ENCODE assay signal across 32 cellular contexts in genomic region chr11:94332814-94333213, GRCh38. TPM values are rescaled to one million over a fixed set of nuclear protein-coding genes. Genes with fewer than 3 reads are reported as not detected.
"Had no signal": no experiment of that assay in that cellular context is flagged by ENCODE, and none has a peak within 500 bp of the region (broad histone marks: within the 10 kb centered on the region; RNA-seq: fewer than 3 reads in every experiment).

No MANE protein-coding gene starts in this region.

- H3K9me3 Mint-ChIP-seq: activated CD4-positive, alpha-beta T cell treated with anti-CD3 and anti-CD28 coated beads, Interleukin-2, amount 10 ng/mL, durations not matched to agents 7 days and 5 days; activated CD8-positive, alpha-beta T cell treated with anti-CD3 and anti-CD28 coated beads for 36 hours; activated T-cell treated with anti-CD3 and anti-CD28 coated beads, Interleukin-2, amount 50 U/mL, for 4 hours; activated T-helper 17 cell treated with anti-CD3 and anti-CD28 coated beads, Interleukin-2, amount 50 U/mL, for 72 hours; central memory CD8-positive, alpha-beta T cell; dendritic cell treated with granulocyte-macrophage colony-stimulating factor and Interleukin-4, amounts not matched to agents 40 ng/mL and 50 ng/mL, for 4 days had no signal

- H3K4me3 Mint-ChIP-seq: activated CD4-positive, alpha-beta T cell treated with anti-CD3 and anti-CD28 coated beads, Interleukin-2, amount 10 ng/mL, durations not matched to agents 7 days and 5 days; activated CD8-positive, alpha-beta T cell treated with anti-CD3 and anti-CD28 coated beads for 36 hours; activated naive CD8-positive, alpha-beta T cell; activated T-cell treated with anti-CD3 and anti-CD28 coated beads, Interleukin-2, amount 50 U/mL, for 4 hours; activated T-helper 17 cell treated with anti-CD3 and anti-CD28 coated beads, Interleukin-2, amount 50 U/mL, for 72 hours; central memory CD8-positive, alpha-beta T cell; dendritic cell treated with granulocyte-macrophage colony-stimulating factor and Interleukin-4, amounts not matched to agents 40 ng/mL and 50 ng/mL, for 4 days had no signal

- H3K4me1 ChIP-seq: gastrocnemius medialis had no signal

- H3K36me3 ChIP-seq: brain microvascular endothelial cell, esophagus muscularis mucosa, gastrocnemius medialis had no signal

- H3K4me1 Mint-ChIP-seq: activated CD4-positive, alpha-beta T cell treated with anti-CD3 and anti-CD28 coated beads, Interleukin-2, amount 10 ng/mL, durations not matched to agents 7 days and 5 days; activated T-helper 17 cell treated with anti-CD3 and anti-CD28 coated beads, Interleukin-2, amount 50 U/mL, for 72 hours; central memory CD8-positive, alpha-beta T cell had no signal

- H3K4me3 ChIP-seq: coronary artery, dorsolateral prefrontal cortex, esophagus muscularis mucosa, gastrocnemius medialis had no signal

- H3K27ac ChIP-seq: brain microvascular endothelial cell, coronary artery, dorsolateral prefrontal cortex, esophagus muscularis mucosa, foreskin keratinocyte, gastrocnemius medialis had no signal

- H3K27me3 ChIP-seq: brain microvascular endothelial cell, esophagus muscularis mucosa, gastrocnemius medialis had no signal

- H3K9me3 ChIP-seq: esophagus muscularis mucosa, gastrocnemius medialis had no signal

- H3K27ac Mint-ChIP-seq: activated CD4-positive, alpha-beta T cell treated with anti-CD3 and anti-CD28 coated beads, Interleukin-2, amount 10 ng/mL, durations not matched to agents 7 days and 5 days; activated CD8-positive, alpha-beta T cell treated with anti-CD3 and anti-CD28 coated beads for 36 hours; activated naive CD8-positive, alpha-beta T cell; activated T-helper 17 cell treated with anti-CD3 and anti-CD28 coated beads, Interleukin-2, amount 50 U/mL, for 72 hours; dendritic cell treated with granulocyte-macrophage colony-stimulating factor and Interleukin-4, amounts not matched to agents 40 ng/mL and 50 ng/mL, for 4 days had no signal

- H3K36me3 Mint-ChIP-seq: activated naive CD8-positive, alpha-beta T cell had no signal

- DNase-seq: activated CD4-positive, alpha-beta T cell treated with anti-CD3 and anti-CD28 coated beads for 1 hour; activated CD4-positive, alpha-beta T cell treated with anti-CD3 and anti-CD28 coated beads for 4 hours; activated CD4-positive, alpha-beta T cell treated with anti-CD3 and anti-CD28 coated beads, Interleukin-2, amount 10 ng/mL, durations not matched to agents 7 days and 5 days; activated CD4-positive, alpha-beta T cell treated with anti-CD3 and anti-CD28 coated beads, Interleukin-2, amount 50 U/mL, for 48 hours; activated CD8-positive, alpha-beta memory T cell treated with anti-CD3 and anti-CD28 coated beads for 24 hours; activated CD8-positive, alpha-beta T cell treated with anti-CD3 and anti-CD28 coated beads for 36 hours; activated effector memory CD4-positive, alpha-beta T cell treated with Interleukin-2 at 50 U/mL for 16 hours; activated gamma-delta T cell treated with Interleukin-2 at 50 U/mL for 16 hours; activated naive CD4-positive, alpha-beta T cell treated with anti-CD3 and anti-CD28 coated beads, Interleukin-2, amount 50 U/mL, for 16 hours; activated naive CD4-positive, alpha-beta T cell treated with Interleukin-2 at 50 U/mL for 16 hours; activated T-cell treated with anti-CD3 and anti-CD28 coated beads, Interleukin-2, amount 50 U/mL, for 4 hours; amniotic stem cell; brain microvascular endothelial cell; dorsolateral prefrontal cortex; effector memory CD4-positive, alpha-beta T cell; erythroblast; foreskin keratinocyte; gastrocnemius medialis; T-helper 2 cell had no signal

RNA-seq across cellular contexts. Expression of gene IZUMO1R, which starts 28.4 kb away (rescaled TPM):
- total RNA-seq: activated CD4-positive, alpha-beta T cell treated with anti-CD3 and anti-CD28 coated beads, Interleukin-2, amount 10 ng/mL, durations not matched to agents 7 days and 5 days; activated CD8-positive, alpha-beta T cell treated with anti-CD3 and anti-CD28 coated beads for 36 hours; activated T-cell treated with anti-CD3 and anti-CD28 coated beads, Interleukin-2, amount 50 U/mL, for 4 hours; activated T-helper 17 cell treated with anti-CD3 and anti-CD28 coated beads, Interleukin-2, amount 50 U/mL, for 72 hours; astrocyte; bronchial epithelial cell; cardiac septum; cerebellum; dorsolateral prefrontal cortex; esophagus muscularis mucosa; foreskin keratinocyte; gastrocnemius medialis; glomerular endothelial cell; T-helper 1 cell treated with Interleukin-12 subunit alpha and Interleukin-12 subunit beta and Interleukin-4 antibody, amounts not matched to agents 30 ng/mL and 1 ng/mL, for 36 hours had no signal
- polyA plus RNA-seq: adipose tissue, foreskin keratinocyte had no signal
